In genomic region chr4:139665690-139666529, GRCh38 we compare ENCODE assay signal across 8 cellular contexts. TPM values are rescaled to one million over a fixed set of nuclear protein-coding genes. Genes with fewer than 3 reads are reported as not detected.
DNase-seq lines count a peak whose midpoint lies in the region; ATAC-seq and TF ChIP-seq lines count a peak whose summit lies in the region.

MGST2 (plus strand) TSS chr4:139665819; CDS start chr4:139666020, 201 bp downstream.

- in situ Hi-C loops in gastrocnemius medialis (cut with MboI; ENCODE audit: low sequenced_read_pairs in 4 of 4) = loop anchor here in 2 of 4 donors (10.0 to 25.0 kb wide), 2 partner anchors 69 to 629 kb away; no protein-coding TSS in a partner anchor

- no peaks in the 10 kb centered on the region for H3K79me2 ChIP-seq in MM.1S (ENCODE audit: low read length)

- CTCF ChIA-PET in HEK293T (lab: Yijun Ruan, JAX) = interaction anchor here (0.5 to 3.3 kb wide), 11 partner anchors 9 to 664 kb away, joined by 3 to 33 read pairs (median 3); no protein-coding TSS in a partner anchor

- H3K9ac ChIP-seq in MM.1S (ENCODE audit: low read length) = peak within 1 kb of the TSS; percentile 51; the same call in 1 of the 2 replicates

- POLR2A ChIA-PET in HEK293T (lab: Yijun Ruan, JAX) = interaction anchor here (0.9 to 1.9 kb wide), 18 partner anchors 8 to 708 kb away, joined by 3 to 19 read pairs (median 4); partner anchors contain the start of genes SCOC and SETD7

- peak within 1 kb of the TSS; percentile 89 for H2AFZ ChIP-seq in MM.1S (ENCODE audit: low read length)

- H4K20me1 ChIP-seq in MM.1S (ENCODE audit: insufficient read depth, low read length) = no peaks in the 10 kb centered on the region

- H3K27me3 ChIP-seq in MM.1S (replicated peaks; ENCODE audit: insufficient read depth, low read length) = no peaks in the 10 kb centered on the region
- no peaks in the 10 kb centered on the region for H3K27me3 ChIP-seq in gastrocnemius medialis

- ATAC-seq in gastrocnemius medialis = peak; percentile 78 to 80

- H3K4me1 ChIP-seq in MM.1S (ENCODE audit: low read length) (no peaks in the 10 kb centered on the region), gastrocnemius medialis (peaks cover 22 to 39% of the 10 kb centered on the region in 2 donors)

- no peaks in the 10 kb centered on the region for H3K9me2 ChIP-seq in MM.1S (replicated peaks; ENCODE audit: insufficient read depth, low read length)

- H3K27ac ChIP-seq in MM.1S (ENCODE audit: low read length) (peak within 1 kb of the TSS; percentile 3; the same call in 1 of the 2 replicates), gastrocnemius medialis (peak within 1 kb of the TSS; percentile 84 to 91 (median 87))

- peak within 1 kb of the TSS; percentile 69 for H3K4me3 ChIP-seq in MM.1S (ENCODE audit: low read length)
- H3K4me3 ChIP-seq in cardiac fibroblast (replicated peaks in 1 of 2; ENCODE audit: low read depth in 2 of 2, low read length in 2 of 2) = peak within 1 kb of the TSS; percentile 49 to 63
- peak within 1 kb of the TSS; percentile 60 to 63 (median 63) for H3K4me3 ChIP-seq in gastrocnemius medialis

- H3K9me3 ChIP-seq in MM.1S (replicated peaks; ENCODE audit: insufficient read depth, low read length) = no peaks in the 10 kb centered on the region
- H3K9me3 ChIP-seq in gastrocnemius medialis = no peaks in the 10 kb centered on the region

- intact Hi-C loops in gastrocnemius medialis (cut with DNase I; ENCODE audit: low total_unique reads) = loop anchor here (2.0 to 5.0 kb wide), 2 partner anchors 71 to 489 kb away; partner anchors contain the start of gene MAML3

- H3K36me3 ChIP-seq in MM.1S (replicated peaks; ENCODE audit: insufficient read depth, low read length) = no peaks in the 10 kb centered on the region
- H3K36me3 ChIP-seq in gastrocnemius medialis = no peaks in the 10 kb centered on the region

- TF ChIP-seq CTCF in MM.1S (IDR thresholded peaks at IDR 0.05; ENCODE audit: low read length) (no peak), cardiac fibroblast (IDR thresholded peaks at IDR 0.05; ENCODE audit: low read depth, low read length) (no peak), gastrocnemius medialis (IDR thresholded peaks at IDR 0.05 in 4 of 5, conservative IDR thresholded peaks at IDR 0.05 in 1 of 5) (no peak)

- no peaks in the 10 kb centered on the region for H3F3A ChIP-seq in MM.1S (ENCODE audit: insufficient read depth, low read length)

- TF ChIP-seq POLR2A in gastrocnemius medialis (IDR thresholded peaks at IDR 0.05) = peak in 1 of 2 donors; percentile 39

- DNase-seq in NCI-H1417 (lab: John Stamatoyannopoulos, UW) (peak; percentile 30 to 92 (median 83)), NCI-H1417 treated with DMSO at 0.1 percent for 48 hours (lab: John Stamatoyannopoulos, UW) (no peak), HEK293T (ENCODE audit: extremely low spot score) (peak; percentile 58), MM.1S (peak; percentile 64), SW480 (ENCODE audit: low spot score) (peak; percentile 83), cardiac fibroblast (ENCODE audit: low read depth in 2 of 2) (peak; percentile 72 to 86), iPS-NIHi7 (ENCODE audit: extremely low spot score) (peak; percentile 65), gastrocnemius medialis (peak; percentile 57 to 84)

- peak within 1 kb of the TSS; percentile 69 for H3K4me2 ChIP-seq in MM.1S (ENCODE audit: low read depth, low read length)

TF ChIP-seq in HEK293T, 16 proteins besides CTCF, POLR2A, EP300 and RAD21:
- TF ChIP-seq PKNOX1 (IDR thresholded peaks at IDR 0.05) = peak; percentile 60
- TF ChIP-seq L3MBTL2 (conservative IDR thresholded peaks at IDR 0.05) = peak; percentile 41
- no peak for TF ChIP-seq SP1 (IDR thresholded peaks at IDR 0.05)
- no peak for TF ChIP-seq CTBP1 (IDR thresholded peaks at IDR 0.05; ENCODE audit: borderline replicate concordance)

RNA-seq across cellular contexts. Expression of gene MGST2, which starts in this region (rescaled TPM):
- total RNA-seq in gastrocnemius medialis = 10 to 100 TPM; 17.3 to 38.6 (median 30.9) TPM
